23 cellular contexts compared by ENCODE assay signal in the genomic region with DNA sequence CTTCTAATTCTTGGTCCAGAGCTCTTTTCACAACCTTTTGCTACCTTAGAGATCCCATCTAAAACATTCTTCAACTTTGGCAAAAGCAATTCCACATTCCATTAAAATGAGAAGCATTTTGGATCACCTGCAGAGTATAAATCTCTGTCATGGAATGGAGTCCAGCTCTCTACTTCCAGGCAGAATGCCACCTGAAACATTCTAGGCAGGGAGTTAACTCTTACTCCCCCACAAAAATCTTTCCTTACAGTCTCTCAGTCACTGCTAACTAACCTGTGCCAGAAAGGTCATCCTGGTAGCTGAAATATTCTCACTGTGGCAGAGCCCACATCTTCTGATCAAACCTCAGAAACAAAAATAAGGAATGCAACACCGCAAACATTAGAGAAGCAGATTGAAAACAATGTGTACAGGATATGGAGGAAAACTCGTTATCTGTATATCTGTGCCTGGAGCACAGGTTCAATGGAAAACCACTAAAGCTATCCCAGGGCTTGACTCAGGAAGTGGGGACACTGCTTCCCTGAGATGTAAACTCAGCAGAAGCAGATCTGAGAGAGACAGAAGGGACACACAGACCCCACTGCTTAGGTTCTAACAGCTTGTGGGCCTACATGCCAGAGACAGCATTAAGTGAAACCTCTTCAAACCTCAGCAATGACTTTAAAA.
DNase-seq lines count a peak whose midpoint lies in the region; ATAC-seq and TF ChIP-seq lines count a peak whose summit lies in the region.
"Had no signal": no experiment of that assay in that cellular context is flagged by ENCODE, and none has a peak within 500 bp of the region (broad histone marks: within the 10 kb centered on the region; RNA-seq: fewer than 3 reads in every experiment).

No MANE protein-coding gene starts in this region.

- no peaks in the 10 kb centered on the region for H3K79me1 ChIP-seq in mesendoderm (ENCODE audit: low read length)

- H3K36me3 Mint-ChIP-seq in nephron progenitor cell (ENCODE audit: low read depth): no peaks in the 10 kb centered on the region
- no peaks in the 10 kb centered on the region for H3K36me3 Mint-ChIP-seq in activated CD8-positive, alpha-beta T cell treated with anti-CD3 and anti-CD28 coated beads, Interleukin-2, amount 10 ng/mL, durations not matched to agents 7 days and 5 days (ENCODE audit: low read depth)
- H3K36me3 Mint-ChIP-seq: stimulated activated effector memory CD8-positive, alpha-beta T cell treated with anti-CD3 and anti-CD28 coated beads, Interleukin-12 subunit alpha, Interleukin-12 subunit beta, amount 100 ng/mL, for 72 hours; WTC11 had no signal

- no TSS peak for BruUV-seq in mammary epithelial cell (replicated peaks; lab: Mats Ljungman, UMichigan)

- H3K27me3 ChIP-seq in mammary epithelial cell (ENCODE audit: insufficient read depth, low read length) (no peaks in the 10 kb centered on the region), mesendoderm (ENCODE audit: insufficient read depth, low read length, poor library complexity) (no peaks in the 10 kb centered on the region)
- H3K27me3 ChIP-seq: BLaER1 treated with 17β-estradiol and CSF1 and Interleukin-3, amounts not matched to agents 10 nM and 100 nM; heart right ventricle; tibial artery had no signal

- H3K18ac ChIP-seq in mesendoderm (ENCODE audit: low read length): no peak overlapping the region

- dilution Hi-C loops in mammary epithelial cell (cut with HindIII; ENCODE audit: low sequenced_read_pairs): no loop called here

- no peak overlapping the region for H3K4me3 Mint-ChIP-seq in nephron progenitor cell
- no peak overlapping the region for H3K4me3 Mint-ChIP-seq in activated CD8-positive, alpha-beta T cell treated with anti-CD3 and anti-CD28 coated beads, Interleukin-2, amount 10 ng/mL, durations not matched to agents 7 days and 5 days
- H3K4me3 Mint-ChIP-seq: activated naive CD8-positive, alpha-beta T cell treated with anti-CD3 and anti-CD28 coated beads, Interleukin-2, amount 10 ng/mL, durations not matched to agents 7 days and 5 days; central memory CD8-positive, alpha-beta T cell; effector memory CD8-positive, alpha-beta T cell; stimulated activated effector memory CD8-positive, alpha-beta T cell treated with anti-CD3 and anti-CD28 coated beads, Interleukin-12 subunit alpha, Interleukin-12 subunit beta, amount 100 ng/mL, for 72 hours; T-helper 17 cell; WTC11 had no signal

- peaks cover 15% of the 10 kb centered on the region for H3K27me3 Mint-ChIP-seq in nephron progenitor cell (ENCODE audit: low read depth, poor library complexity)
- no peaks in the 10 kb centered on the region for H3K27me3 Mint-ChIP-seq in activated CD8-positive, alpha-beta T cell treated with anti-CD3 and anti-CD28 coated beads, Interleukin-2, amount 10 ng/mL, durations not matched to agents 7 days and 5 days (ENCODE audit: low read depth)
- H3K27me3 Mint-ChIP-seq: activated naive CD8-positive, alpha-beta T cell treated with anti-CD3 and anti-CD28 coated beads, Interleukin-2, amount 10 ng/mL, durations not matched to agents 7 days and 5 days; central memory CD8-positive, alpha-beta T cell; effector memory CD8-positive, alpha-beta T cell; T-helper 17 cell had no signal

- H3K27ac ChIP-seq in mammary epithelial cell (ENCODE audit: insufficient read depth, low read depth, low read length): no peak overlapping the region
- no peak overlapping the region for H3K27ac ChIP-seq in mesendoderm (ENCODE audit: low read depth, low read length)
- H3K27ac ChIP-seq: BLaER1 treated with 17β-estradiol and CSF1 and Interleukin-3, amounts not matched to agents 10 nM and 100 nM; heart right ventricle; tibial artery had no signal

- H2AFZ ChIP-seq in mammary epithelial cell (ENCODE audit: low read depth, low read length): no peak overlapping the region

- peaks cover 30% of the 10 kb centered on the region for H3K4me1 ChIP-seq in mammary epithelial cell (ENCODE audit: insufficient read depth, low read length)
- H3K4me1 ChIP-seq in mesendoderm (ENCODE audit: control insufficient read depth, low read depth, low read length): no peaks in the 10 kb centered on the region

- H3K4me1 Mint-ChIP-seq in nephron progenitor cell: peaks cover 49% of the 10 kb centered on the region
- H3K4me1 Mint-ChIP-seq in activated CD8-positive, alpha-beta T cell treated with anti-CD3 and anti-CD28 coated beads, Interleukin-2, amount 10 ng/mL, durations not matched to agents 7 days and 5 days (ENCODE audit: low read depth): no peaks in the 10 kb centered on the region
- H3K4me1 Mint-ChIP-seq: activated naive CD8-positive, alpha-beta T cell treated with anti-CD3 and anti-CD28 coated beads, Interleukin-2, amount 10 ng/mL, durations not matched to agents 7 days and 5 days; stimulated activated effector memory CD8-positive, alpha-beta T cell treated with anti-CD3 and anti-CD28 coated beads, Interleukin-12 subunit alpha, Interleukin-12 subunit beta, amount 100 ng/mL, for 72 hours; WTC11 had no signal

- no peaks in the 10 kb centered on the region for H3K9me3 ChIP-seq in mammary epithelial cell (replicated peaks; ENCODE audit: insufficient read depth, low read length)
- H3K9me3 ChIP-seq: BLaER1 treated with 17β-estradiol and CSF1 and Interleukin-3, amounts not matched to agents 10 nM and 100 nM; heart right ventricle; tibial artery had no signal

- H3K4me3 ChIP-seq in mammary epithelial cell (replicated peaks in 1 of 3; ENCODE audit: insufficient read depth in 1 of 3, low read depth in 2 of 3, low read length in 3 of 3): no peak overlapping the region
- H3K4me3 ChIP-seq in mesendoderm (ENCODE audit: low read length): no peak overlapping the region
- H3K4me3 ChIP-seq: BLaER1 treated with 17β-estradiol and CSF1 and Interleukin-3, amounts not matched to agents 10 nM and 100 nM; heart right ventricle; tibial artery had no signal

- in situ Hi-C loops in mammary epithelial cell (cut with MboI; ENCODE audit: low sequenced_read_pairs in 2 of 2): no loop called here

- no peaks in the 10 kb centered on the region for H4K20me1 ChIP-seq in mammary epithelial cell (ENCODE audit: insufficient read depth, low read length)

- TF ChIP-seq CTCF in mammary epithelial cell (conservative IDR thresholded peaks at IDR 0.05 in 1 of 2, IDR thresholded peaks at IDR 0.05 in 1 of 2; ENCODE audit: extremely low read depth in 1 of 2, insufficient read depth in 1 of 2, low read depth in 1 of 2, low read length in 2 of 2): no peak
- TF ChIP-seq CTCF in nephron progenitor cell (IDR thresholded peaks at IDR 0.05): no peak

- DNase-seq in A172 (ENCODE audit: low spot score) (peak; percentile 48), RPMI7951 (ENCODE audit: low read depth) (peak; percentile 8), mammary epithelial cell (peak; percentile 40), nephron progenitor cell (no peak), mesendoderm (no peak), D341Med (ENCODE audit: low spot score) (no peak)
- DNase-seq in activated CD8-positive, alpha-beta T cell treated with anti-CD3 and anti-CD28 coated beads, Interleukin-2, amount 10 ng/mL, durations not matched to agents 7 days and 5 days: no peak
- DNase-seq: activated CD8-positive, alpha-beta memory T cell treated with anti-CD3 and anti-CD28 coated beads for 24 hours; activated naive CD8-positive, alpha-beta T cell treated with anti-CD3 and anti-CD28 coated beads, Interleukin-2, amount 10 ng/mL, durations not matched to agents 7 days and 5 days; DMS 273 treated with DMSO at 0.1 percent for 48 hours; effector memory CD8-positive, alpha-beta T cell; heart right ventricle; mesenchymal stem cell; NCI-H187; SIG-M5; stimulated activated CD4-positive, alpha-beta T cell treated with anti-CD3 and anti-CD28 coated beads, Interleukin-15, amount 100 ng/mL, for 24 hours; T-helper 17 cell; tibial artery had no signal

- POLR2A ChIA-PET in activated CD8-positive, alpha-beta T cell treated with anti-CD3 and anti-CD28 coated beads, Interleukin-2, amount 10 ng/mL, durations not matched to agents 7 days and 5 days (lab: Charles Lee): no interaction called here

- H4K5ac ChIP-seq in mesendoderm (ENCODE audit: low read length): no peak overlapping the region

- H3K79me2 ChIP-seq in mammary epithelial cell (ENCODE audit: insufficient read depth, low read length) (no peaks in the 10 kb centered on the region), mesendoderm (ENCODE audit: control insufficient read depth, insufficient read depth, low read length) (no peaks in the 10 kb centered on the region)

- H3K36me3 ChIP-seq in mammary epithelial cell (ENCODE audit: insufficient read depth, low read length) (no peaks in the 10 kb centered on the region), mesendoderm (ENCODE audit: control insufficient read depth, insufficient read depth, low read length) (no peaks in the 10 kb centered on the region)
- H3K36me3 ChIP-seq: heart right ventricle, tibial artery had no signal

- no peak overlapping the region for H2AK5ac ChIP-seq in mesendoderm (ENCODE audit: low read length)

- H3K4ac ChIP-seq in mesendoderm (ENCODE audit: low read depth, low read length): no peak overlapping the region

- no peak overlapping the region for H2BK5ac ChIP-seq in mesendoderm (ENCODE audit: low read length)

- no peak overlapping the region for H2BK120ac ChIP-seq in mesendoderm (ENCODE audit: low read depth, low read length)

- CTCF ChIA-PET in mammary epithelial cell (lab: Charles Lee; ENCODE audit: low non-redundant PET): interaction anchor here (0.6 kb wide), 1 partner anchor 255 kb away, joined by 3 read pairs; no protein-coding TSS in a partner anchor
- CTCF ChIA-PET in activated CD8-positive, alpha-beta T cell treated with anti-CD3 and anti-CD28 coated beads, Interleukin-2, amount 10 ng/mL, durations not matched to agents 7 days and 5 days (lab: Charles Lee): no interaction called here

- H4K8ac ChIP-seq in mesendoderm (ENCODE audit: low read depth, low read length): no peak overlapping the region

- no peak overlapping the region for H2BK15ac ChIP-seq in mesendoderm (replicated peaks; ENCODE audit: low read depth)

- intact Hi-C loops in mammary epithelial cell (cut with micrococcal nuclease): no loop called here

- H3K9me3 Mint-ChIP-seq in nephron progenitor cell: no peaks in the 10 kb centered on the region
- no peaks in the 10 kb centered on the region for H3K9me3 Mint-ChIP-seq in activated CD8-positive, alpha-beta T cell treated with anti-CD3 and anti-CD28 coated beads, Interleukin-2, amount 10 ng/mL, durations not matched to agents 7 days and 5 days (ENCODE audit: insufficient read depth)
- H3K9me3 Mint-ChIP-seq: activated naive CD8-positive, alpha-beta T cell treated with anti-CD3 and anti-CD28 coated beads, Interleukin-2, amount 10 ng/mL, durations not matched to agents 7 days and 5 days; central memory CD8-positive, alpha-beta T cell; WTC11 had no signal

- H3K9ac ChIP-seq in mammary epithelial cell (ENCODE audit: insufficient read depth, low read length): no peak overlapping the region
- no peak overlapping the region for H3K9ac ChIP-seq in mesendoderm (ENCODE audit: low read length)
- H3K9ac ChIP-seq: BLaER1 treated with 17β-estradiol and CSF1 and Interleukin-3, amounts not matched to agents 10 nM and 100 nM had no signal

- H3K27ac Mint-ChIP-seq in nephron progenitor cell: peak overlapping the region; percentile 37
- H3K27ac Mint-ChIP-seq in activated CD8-positive, alpha-beta T cell treated with anti-CD3 and anti-CD28 coated beads, Interleukin-2, amount 10 ng/mL, durations not matched to agents 7 days and 5 days: no peak overlapping the region
- H3K27ac Mint-ChIP-seq: activated naive CD8-positive, alpha-beta T cell treated with anti-CD3 and anti-CD28 coated beads, Interleukin-2, amount 10 ng/mL, durations not matched to agents 7 days and 5 days; effector memory CD8-positive, alpha-beta T cell; stimulated activated effector memory CD8-positive, alpha-beta T cell treated with anti-CD3 and anti-CD28 coated beads, Interleukin-12 subunit alpha, Interleukin-12 subunit beta, amount 100 ng/mL, for 72 hours; T-helper 17 cell; WTC11 had no signal

- no peak overlapping the region for H3K56ac ChIP-seq in mesendoderm (ENCODE audit: low read length)

- H3K23ac ChIP-seq in mesendoderm (ENCODE audit: low read length): no peak overlapping the region

- no peak for ATAC-seq in GM21576 (IDR thresholded peaks at IDR 0.05; ENCODE audit: unreplicated experiment)
- no peak for ATAC-seq in activated CD8-positive, alpha-beta T cell treated with anti-CD3 and anti-CD28 coated beads, Interleukin-2, amount 10 ng/mL, durations not matched to agents 7 days and 5 days
- ATAC-seq: effector memory CD8-positive, alpha-beta T cell; heart right ventricle; stimulated activated effector memory CD8-positive, alpha-beta T cell treated with anti-CD3 and anti-CD28 coated beads, Interleukin-12 subunit alpha, Interleukin-12 subunit beta, amount 100 ng/mL, for 72 hours; T-helper 17 cell; WTC11 had no signal

- 14% methylated on average over 2 of the region's 2 CpGs for WGBS in mammary epithelial cell (ENCODE audit: low coverage, missing lambda C conversion rate)
- no CpG with 5 or more reads among the region's 2 CpGs for WGBS in mesendoderm (ENCODE audit: extremely low coverage, insufficient coverage, low lambda C conversion rate)

- H3K4me2 ChIP-seq in mammary epithelial cell (ENCODE audit: insufficient read depth, low read depth, low read length) (no peak overlapping the region), mesendoderm (ENCODE audit: low read length) (no peak overlapping the region)
- H3K4me2 ChIP-seq: BLaER1 treated with 17β-estradiol and CSF1 and Interleukin-3, amounts not matched to agents 10 nM and 100 nM had no signal

Comparison
In these comparisons a context has a peak if more than half of its experiments do, and no peak if none do; other contexts are left out.
1. DNase-seq: peak in A172 (single experiment), RPMI7951 (single experiment) and mammary epithelial cell (single experiment); none in nephron progenitor cell (single experiment), mesendoderm (single experiment), activated CD8-positive, alpha-beta T cell treated with anti-CD3 and anti-CD28 coated beads, Interleukin-2, amount 10 ng/mL, durations not matched to agents 7 days and 5 days (single experiment) and D341Med (single experiment).